8 cellular contexts compared by ENCODE assay signal in the genomic region with DNA sequence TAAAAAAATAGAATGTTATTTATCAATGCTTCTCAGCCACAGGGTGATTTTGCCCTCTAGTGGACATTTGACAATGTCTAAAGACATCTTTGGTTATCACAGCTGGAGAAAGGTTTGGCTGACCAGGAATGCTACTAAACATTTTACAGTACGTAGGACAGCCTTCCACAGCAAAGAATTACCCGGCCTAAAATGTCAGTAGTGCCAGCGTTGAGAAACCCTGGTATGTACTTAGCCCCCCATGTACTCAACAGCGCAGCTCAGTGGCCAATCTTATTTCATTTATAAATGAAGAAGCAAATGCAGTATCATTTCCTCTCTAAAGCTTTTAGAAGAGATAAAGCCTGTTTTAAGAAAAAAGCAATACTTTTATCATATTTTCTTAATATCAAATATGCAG. TPM values are rescaled to one million over a fixed set of nuclear protein-coding genes. Genes with fewer than 3 reads are reported as not detected.
DNase-seq lines count a peak whose midpoint lies in the region; ATAC-seq and TF ChIP-seq lines count a peak whose summit lies in the region.

No MANE protein-coding gene starts in this region.

- no peaks in the 10 kb centered on the region for H3K27me3 ChIP-seq in lung (ENCODE audit: control insufficient read depth, insufficient read depth)
- no peaks in the 10 kb centered on the region for H3K27me3 ChIP-seq in upper lobe of left lung

- H3K27ac ChIP-seq in lung (ENCODE audit: low read depth in 1 of 2, low read length in 1 of 2) (peak overlapping the region in 1 of 2 donors; percentile 26), upper lobe of left lung (peak overlapping the region in 3 of 4 donors; percentile 8 to 36 (median 34))

- H3K4me1 ChIP-seq in lung (ENCODE audit: control insufficient read depth in 2 of 2, insufficient read depth in 2 of 2, low read length in 2 of 2) (peaks cover 4 to 21% of the 10 kb centered on the region in 2 donors), upper lobe of left lung (peaks cover 73 to 90% (median 81%) of the 10 kb centered on the region in 4 donors)

- no peak for TF ChIP-seq POLR2A in upper lobe of left lung (IDR thresholded peaks at IDR 0.05)

- TF ChIP-seq EP300 in Ishikawa (IDR thresholded peaks at IDR 0.05; ENCODE audit: borderline replicate concordance) (no peak), upper lobe of left lung (IDR thresholded peaks at IDR 0.05) (no peak)

- ATAC-seq in lung (ENCODE audit: insufficient read depth, low FRiP score): no peak
- peak in 1 of 2 donors; percentile 47 for ATAC-seq in upper lobe of left lung (ENCODE audit: low FRiP score in 2 of 2)
- no peak for ATAC-seq in GM18870 (IDR thresholded peaks at IDR 0.05; ENCODE audit: unreplicated experiment)

- DNase-seq in D341Med (ENCODE audit: low spot score) (peak; percentile 53), SW480 (ENCODE audit: low spot score) (peak; percentile 91), lung (ENCODE audit: low spot score) (no peak), upper lobe of left lung (no peak), NCI-H2196 treated with DMSO at 0.1 percent for 48 hours (lab: John Stamatoyannopoulos, UW; ENCODE audit: unreplicated experiment) (no peak)
- DNase-seq in central memory CD4-positive, alpha-beta T cell: peak; percentile 36

- WGBS in lung, 2 donors: 4 to 11% methylated on average over 4 of the region's 4 CpGs
- 11 to 20% methylated on average over 4 of the region's 4 CpGs for WGBS in upper lobe of left lung, 2 donors

- H3K4me3 ChIP-seq in lung: no peak overlapping the region
- H3K4me3 ChIP-seq in upper lobe of left lung: no peak overlapping the region

- H3K9me3 ChIP-seq in lung (ENCODE audit: control insufficient read depth in 2 of 2, insufficient read depth in 1 of 2, low read length in 1 of 2) (no peaks in the 10 kb centered on the region), upper lobe of left lung (no peaks in the 10 kb centered on the region)

- TF ChIP-seq CTCF in lung (IDR thresholded peaks at IDR 0.05; ENCODE audit: control extremely low read depth, extremely low read depth) (peak; percentile 38), upper lobe of left lung (IDR thresholded peaks at IDR 0.05) (peak in 5 of 6 experiments; percentile 32 to 59 (median 55))

- no peaks in the 10 kb centered on the region for H3K36me3 ChIP-seq in lung (ENCODE audit: control insufficient read depth in 2 of 2, insufficient read depth in 2 of 2, low read length in 2 of 2)
- H3K36me3 ChIP-seq in upper lobe of left lung: no peaks in the 10 kb centered on the region

- TF ChIP-seq RAD21 in Ishikawa (IDR thresholded peaks at IDR 0.05; ENCODE audit: low read depth): peak; percentile 44

TF ChIP-seq in Ishikawa, 13 proteins besides CTCF, POLR2A, EP300 and RAD21:
- TF ChIP-seq ZBTB7A (IDR thresholded peaks at IDR 0.05; ENCODE audit: low read depth): no peak
- TF ChIP-seq FOXM1 (IDR thresholded peaks at IDR 0.05; ENCODE audit: borderline replicate concordance, low read depth): no peak
- TF ChIP-seq, protein P1, sequence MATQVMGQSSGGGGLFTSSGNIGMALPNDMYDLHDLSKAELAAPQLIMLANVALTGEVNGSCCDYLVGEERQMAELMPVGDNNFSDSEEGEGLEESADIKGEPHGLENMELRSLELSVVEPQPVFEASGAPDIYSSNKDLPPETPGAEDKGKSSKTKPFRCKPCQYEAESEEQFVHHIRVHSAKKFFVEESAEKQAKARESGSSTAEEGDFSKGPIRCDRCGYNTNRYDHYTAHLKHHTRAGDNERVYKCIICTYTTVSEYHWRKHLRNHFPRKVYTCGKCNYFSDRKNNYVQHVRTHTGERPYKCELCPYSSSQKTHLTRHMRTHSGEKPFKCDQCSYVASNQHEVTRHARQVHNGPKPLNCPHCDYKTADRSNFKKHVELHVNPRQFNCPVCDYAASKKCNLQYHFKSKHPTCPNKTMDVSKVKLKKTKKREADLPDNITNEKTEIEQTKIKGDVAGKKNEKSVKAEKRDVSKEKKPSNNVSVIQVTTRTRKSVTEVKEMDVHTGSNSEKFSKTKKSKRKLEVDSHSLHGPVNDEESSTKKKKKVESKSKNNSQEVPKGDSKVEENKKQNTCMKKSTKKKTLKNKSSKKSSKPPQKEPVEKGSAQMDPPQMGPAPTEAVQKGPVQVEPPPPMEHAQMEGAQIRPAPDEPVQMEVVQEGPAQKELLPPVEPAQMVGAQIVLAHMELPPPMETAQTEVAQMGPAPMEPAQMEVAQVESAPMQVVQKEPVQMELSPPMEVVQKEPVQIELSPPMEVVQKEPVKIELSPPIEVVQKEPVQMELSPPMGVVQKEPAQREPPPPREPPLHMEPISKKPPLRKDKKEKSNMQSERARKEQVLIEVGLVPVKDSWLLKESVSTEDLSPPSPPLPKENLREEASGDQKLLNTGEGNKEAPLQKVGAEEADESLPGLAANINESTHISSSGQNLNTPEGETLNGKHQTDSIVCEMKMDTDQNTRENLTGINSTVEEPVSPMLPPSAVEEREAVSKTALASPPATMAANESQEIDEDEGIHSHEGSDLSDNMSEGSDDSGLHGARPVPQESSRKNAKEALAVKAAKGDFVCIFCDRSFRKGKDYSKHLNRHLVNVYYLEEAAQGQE (IDR thresholded peaks at IDR 0.05; ENCODE audit: low read depth): no peak
- no peak for TF ChIP-seq YY1 (IDR thresholded peaks at IDR 0.05; ENCODE audit: low read depth)
- TF ChIP-seq TAF1 (IDR thresholded peaks at IDR 0.05; ENCODE audit: low read depth): no peak
- TF ChIP-seq EGR1 (IDR thresholded peaks at IDR 0.05): no peak
- no peak; the same call in 1 of the 2 replicates for TF ChIP-seq TEAD4 (IDR thresholded peaks at IDR 0.05)
- TF ChIP-seq NFIC (IDR thresholded peaks at IDR 0.05): no peak
- TF ChIP-seq TCF12 (IDR thresholded peaks at IDR 0.05; ENCODE audit: low read depth): no peak
- TF ChIP-seq, protein P2, sequence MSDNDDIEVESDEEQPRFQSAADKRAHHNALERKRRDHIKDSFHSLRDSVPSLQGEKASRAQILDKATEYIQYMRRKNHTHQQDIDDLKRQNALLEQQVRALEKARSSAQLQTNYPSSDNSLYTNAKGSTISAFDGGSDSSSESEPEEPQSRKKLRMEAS (IDR thresholded peaks at IDR 0.05): no peak
- no peak for TF ChIP-seq CEBPB (IDR thresholded peaks at IDR 0.05)
- TF ChIP-seq, protein P3, sequence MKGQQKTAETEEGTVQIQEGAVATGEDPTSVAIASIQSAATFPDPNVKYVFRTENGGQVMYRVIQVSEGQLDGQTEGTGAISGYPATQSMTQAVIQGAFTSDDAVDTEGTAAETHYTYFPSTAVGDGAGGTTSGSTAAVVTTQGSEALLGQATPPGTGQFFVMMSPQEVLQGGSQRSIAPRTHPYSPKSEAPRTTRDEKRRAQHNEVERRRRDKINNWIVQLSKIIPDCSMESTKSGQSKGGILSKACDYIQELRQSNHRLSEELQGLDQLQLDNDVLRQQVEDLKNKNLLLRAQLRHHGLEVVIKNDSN (IDR thresholded peaks at IDR 0.05): no peak
- TF ChIP-seq CREB1 (IDR thresholded peaks at IDR 0.05; ENCODE audit: low read depth): no peak

RNA-seq across cellular contexts. Expression of a gene that starts 5.8 kb away (rescaled TPM):
- total RNA-seq in lung: 100 to 1,000 TPM; 103 to 177 TPM
- 10 to 100 TPM; 56.2 to 97.9 TPM for polyA plus RNA-seq in lung
- total RNA-seq in upper lobe of left lung: 100 to 1,000 TPM in 5 of 6 donors, 10 to 100 TPM in 1; 84.5 to 190 (median 132) TPM

RNA-seq across cellular contexts. Expression of a gene that starts 57.0 kb away (rescaled TPM):
- total RNA-seq in lung (100 to 1,000 TPM; 161 to 255 TPM), upper lobe of left lung (100 to 1,000 TPM; 103 to 265 (median 176) TPM)
- 100 to 1,000 TPM in 1 of 2 donors, 10 to 100 TPM in 1; 50.4 to 161 TPM for polyA plus RNA-seq in lung

Comparison
In these comparisons a context has a peak if more than half of its experiments do, and no peak if none do; other contexts are left out.
1. DNase-seq: peak in D341Med (single experiment), SW480 (single experiment) and central memory CD4-positive, alpha-beta T cell (single experiment); none in lung (single experiment), upper lobe of left lung (0 of 2) and NCI-H2196 treated with DMSO at 0.1 percent for 48 hours (single experiment).